ENCODE assay signal across 11 cellular contexts in genomic region chr15:90362936-90363212, GRCh38. TPM values are rescaled to one million over a fixed set of nuclear protein-coding genes. Genes with fewer than 3 reads are reported as not detected.
DNase-seq lines count a peak whose midpoint lies in the region; ATAC-seq and TF ChIP-seq lines count a peak whose summit lies in the region.
"Had no signal": no experiment of that assay in that cellular context is flagged by ENCODE, and none has a peak within 500 bp of the region (broad histone marks: within the 10 kb centered on the region; RNA-seq: fewer than 3 reads in every experiment).

No MANE protein-coding gene starts in this region.

- H3K4me1 Mint-ChIP-seq in mesothelial cell of epicardium = peaks cover 27% of the 10 kb centered on the region

- H3K27me3 ChIP-seq in A673 (replicated peaks; ENCODE audit: insufficient read depth, low read depth, low read length, poor library complexity) (no peaks in the 10 kb centered on the region), MG63 (no peaks in the 10 kb centered on the region)

- H3K9me3 Mint-ChIP-seq in mesothelial cell of epicardium = no peaks in the 10 kb centered on the region
- H3K9me3 Mint-ChIP-seq: CD8-positive, alpha-beta T cell; IgD-negative memory B cell had no signal

- H3K4me1 ChIP-seq in A673 (ENCODE audit: insufficient read depth, low read length, poor library complexity, severe bottlenecking) = peaks cover 11% of the 10 kb centered on the region

- H3K36me3 ChIP-seq in A673 (ENCODE audit: insufficient read depth, low read length, poor library complexity, severe bottlenecking) (no peaks in the 10 kb centered on the region), MG63 (no peaks in the 10 kb centered on the region)

- CTCF ChIA-PET in A673 (lab: Charles Lee) = interaction anchor here (0.8 to 2.0 kb wide), 2 partner anchors 39 to 120 kb away, joined by 4 to 17 read pairs; no protein-coding TSS in a partner anchor

- no peaks in the 10 kb centered on the region for H3K9me3 ChIP-seq in A673 (ENCODE audit: low read depth, low read length, poor library complexity, severe bottlenecking)
- H3K9me3 ChIP-seq in MG63 = no peaks in the 10 kb centered on the region

- POLR2A ChIA-PET in A673 (lab: Charles Lee; ENCODE audit: low non-redundant PET) = interaction anchor here (0.6 kb wide), 1 partner anchor 275 kb away, joined by 3 read pairs; no protein-coding TSS in a partner anchor

- H3K4me3 ChIP-seq in A673 (ENCODE audit: low read depth, low read length, poor library complexity, severe bottlenecking) (no peak overlapping the region), MG63 (no peak overlapping the region)

- TF ChIP-seq CTCF in A673 (conservative IDR thresholded peaks at IDR 0.05; ENCODE audit: low read depth, low read length) (no peak), mesothelial cell of epicardium (IDR thresholded peaks at IDR 0.05; ENCODE audit: unreplicated experiment) (no peak)

- no peak overlapping the region for H3K27ac ChIP-seq in A673 (ENCODE audit: low read depth, low read length, poor library complexity, severe bottlenecking)

- DNase-seq in A673 (ENCODE audit: low spot score) (peak; percentile 62), MG63 (peak; percentile 56), dermis microvascular lymphatic vessel endothelial cell (ENCODE audit: low read depth in 2 of 2) (peak; percentile 58 to 83), mesothelial cell of epicardium (ENCODE audit: low spot score in 2 of 2, unreplicated experiment in 2 of 2) (no peak), CD1c-positive myeloid dendritic cell (ENCODE audit: extremely low spot score) (no peak), LoVo (ENCODE audit: low spot score) (no peak), GOT3 (lab: John Stamatoyannopoulos, UW) (no peak)
- DNase-seq: CD8-positive, alpha-beta T cell; T-helper 17 cell had no signal

- H3K27ac Mint-ChIP-seq in mesothelial cell of epicardium = peak overlapping the region; percentile 82
- H3K27ac Mint-ChIP-seq: CD8-positive, alpha-beta T cell; T-helper 17 cell had no signal

- H3K4me3 Mint-ChIP-seq in mesothelial cell of epicardium = no peak overlapping the region
- H3K4me3 Mint-ChIP-seq: CD8-positive, alpha-beta T cell; IgD-negative memory B cell; T-helper 17 cell had no signal

- no peaks in the 10 kb centered on the region for H3K27me3 Mint-ChIP-seq in mesothelial cell of epicardium (ENCODE audit: low read depth)
- H3K27me3 Mint-ChIP-seq: IgD-negative memory B cell, T-helper 17 cell had no signal

- peaks cover 19% of the 10 kb centered on the region for H3K36me3 Mint-ChIP-seq in mesothelial cell of epicardium
- H3K36me3 Mint-ChIP-seq: CD8-positive, alpha-beta T cell had no signal

- intact Hi-C loops in A673 (cut with micrococcal nuclease; ENCODE audit: unreplicated experiment) = loop anchor here (1.0 kb wide), 1 partner anchor 119 kb away; no protein-coding TSS in a partner anchor

- no peak for ATAC-seq in HG03442 (IDR thresholded peaks at IDR 0.05; ENCODE audit: unreplicated experiment)
- ATAC-seq: CD8-positive, alpha-beta T cell had no signal

- BruUV-seq in A673 (replicated peaks; lab: Mats Ljungman, UMichigan) = no TSS peak

RNA-seq across cellular contexts. Expression of gene ZNF774, which starts 10.8 kb away (rescaled TPM):
- total RNA-seq in A673 (2021) = 1.5 and 5.4 TPM in 2 replicates
- 0.07 TPM in 1 of 2 replicates, not detected in the other for total RNA-seq in MG63 (2014; rRNA removed; shearing (Covaris generic); ENCODE audit: low replicate concordance)
- 0.64 and 1.1 TPM in 2 replicates for total RNA-seq in dermis microvascular lymphatic vessel endothelial cell
- 7.4 to 10.0 TPM (median 8.0 TPM) in 3 replicates for total RNA-seq in mesothelial cell of epicardium

RNA-seq across cellular contexts. Expression of gene IQGAP1, which starts 25.2 kb away (rescaled TPM):
- total RNA-seq in A673 (2021) = 115 and 119 TPM in 2 replicates
- total RNA-seq in MG63 (2014; rRNA removed; shearing (Covaris generic); ENCODE audit: low replicate concordance) = 52.8 and 81.8 TPM in 2 replicates
- total RNA-seq in dermis microvascular lymphatic vessel endothelial cell = 139 and 145 TPM in 2 replicates
- 104 to 110 TPM (median 105 TPM) in 3 replicates for total RNA-seq in mesothelial cell of epicardium

Comparison
In these comparisons a context has a peak if more than half of its experiments do, and no peak if none do; other contexts are left out.
1. DNase-seq: peak in A673 (single experiment), MG63 (single experiment) and dermis microvascular lymphatic vessel endothelial cell (2 of 2); none in mesothelial cell of epicardium (0 of 2), CD1c-positive myeloid dendritic cell (single experiment), LoVo (single experiment) and GOT3 (single experiment).